17 cellular contexts compared by ENCODE assay signal in genomic region chr6:1130692-1131091, GRCh38.
A peak's percentile ranks its signal among the peaks of the same experiment; 100 is the strongest.
DNase-seq lines count a peak whose midpoint lies in the region; ATAC-seq, FAIRE-seq and TF ChIP-seq lines count a peak whose summit lies in the region.
"Had no signal": no experiment of that assay in that cellular context is flagged by ENCODE, and none has a peak within 500 bp of the region (broad histone marks: within the 10 kb centered on the region; RNA-seq: fewer than 3 reads in every experiment).

No MANE protein-coding gene starts in this region.

- peak in 3 of 4 donors; percentile 51 to 78 (median 60) for ATAC-seq in heart left ventricle
- no peak for ATAC-seq in right cardiac atrium
- ATAC-seq in pancreas: no peak
- ATAC-seq in body of pancreas: no peak
- ATAC-seq: GM23338, HCT116 had no signal

- DNase-seq in heart left ventricle (peak in 4 of 5 donors; percentile 40 to 72 (median 46)), right cardiac atrium (no peak), kidney (no peak), retina (peak; percentile 11), NCI-H2029 treated with DMSO at 0.1 percent for 48 hours (lab: John Stamatoyannopoulos, UW) (no peak), RPMI8226 (no peak), pancreas (no peak), body of pancreas (no peak)
- DNase-seq: C1 segment of cervical spinal cord, DMS 273 treated with DMSO at 0.1 percent for 48 hours, KBM-7, NCI-H1417 treated with DMSO at 0.1 percent for 48 hours, NCI-H2029, NCI-H524, PC-9 had no signal

- WGBS in heart left ventricle, 4 donors: 62 to 70% (median 64%) methylated on average over 7 of the region's 7 CpGs
- 66% methylated on average over 7 of the region's 7 CpGs for WGBS in right cardiac atrium
- WGBS in pancreas, 2 donors: 87 to 92% methylated on average over 7 of the region's 7 CpGs
- WGBS in body of pancreas, 2 donors: 61 to 83% methylated on average over 2 to 7 of the region's 7 CpGs

- intact Hi-C loops in heart left ventricle (cut with DNase I) (no loop called here), right cardiac atrium (cut with DNase I) (no loop called here), kidney (cut with DNase I) (no loop called here), pancreas (cut with DNase I) (no loop called here), body of pancreas (cut with DNase I) (no loop called here)

- H3K4me1 ChIP-seq in heart left ventricle: peaks cover 0 to 21% (median 0%) of the 10 kb centered on the region in 12 donors
- H3K4me1 ChIP-seq in right cardiac atrium (ENCODE audit: control insufficient read depth, insufficient read depth, low read length): no peaks in the 10 kb centered on the region
- peaks cover 2 to 23% of the 10 kb centered on the region in 2 donors for H3K4me1 ChIP-seq in kidney (ENCODE audit: control insufficient read depth in 1 of 2, insufficient read depth in 1 of 2, low read depth in 1 of 2, low read length in 2 of 2)
- no peaks in the 10 kb centered on the region for H3K4me1 ChIP-seq in pancreas
- H3K4me1 ChIP-seq in body of pancreas: no peaks in the 10 kb centered on the region

- peak overlapping the region in 1 of 2 donors; percentile 48 for H3K9ac ChIP-seq in kidney (ENCODE audit: low read length in 2 of 2)

- no peak for TF ChIP-seq POLR2A in heart left ventricle (IDR thresholded peaks at IDR 0.05)
- no peak for TF ChIP-seq POLR2A in body of pancreas (IDR thresholded peaks at IDR 0.05)

- FAIRE-seq in kidney (lab: Jason Lieb, UNC): no peak
- FAIRE-seq in pancreas (lab: Jason Lieb, UNC): no peak

- TF ChIP-seq CTCF in heart left ventricle (IDR thresholded peaks at IDR 0.05): no peak
- no peak for TF ChIP-seq CTCF in kidney (IDR thresholded peaks at IDR 0.05; ENCODE audit: borderline replicate concordance, extremely low read depth, insufficient read depth)
- no peak for TF ChIP-seq CTCF in pancreas (IDR thresholded peaks at IDR 0.05)
- no peak for TF ChIP-seq CTCF in body of pancreas (IDR thresholded peaks at IDR 0.05)

- peak overlapping the region in 6 of 12 donors; percentile 39 to 62 (median 46) for H3K27ac ChIP-seq in heart left ventricle
- H3K27ac ChIP-seq in right cardiac atrium (ENCODE audit: low read length): no peak overlapping the region
- H3K27ac ChIP-seq in kidney (ENCODE audit: low read depth in 2 of 2, low read length in 2 of 2): peak overlapping the region; percentile 15 to 79
- no peak overlapping the region for H3K27ac ChIP-seq in pancreas
- no peak overlapping the region for H3K27ac ChIP-seq in body of pancreas
- H3K27ac ChIP-seq: PC-9 had no signal

- no peaks in the 10 kb centered on the region for H3K36me3 ChIP-seq in heart left ventricle
- no peaks in the 10 kb centered on the region for H3K36me3 ChIP-seq in kidney (ENCODE audit: control insufficient read depth in 1 of 2, insufficient read depth in 2 of 2, low read length in 2 of 2)
- no peaks in the 10 kb centered on the region for H3K36me3 ChIP-seq in pancreas
- H3K36me3 ChIP-seq in body of pancreas (replicated peaks in 1 of 2; ENCODE audit: insufficient read depth in 1 of 2, low read depth in 2 of 2): no peaks in the 10 kb centered on the region

- no peaks in the 10 kb centered on the region for H3K27me3 ChIP-seq in heart left ventricle
- H3K27me3 ChIP-seq in right cardiac atrium (ENCODE audit: control insufficient read depth, insufficient read depth): no peaks in the 10 kb centered on the region
- H3K27me3 ChIP-seq in pancreas: no peaks in the 10 kb centered on the region
- no peaks in the 10 kb centered on the region for H3K27me3 ChIP-seq in body of pancreas

- H3K4me3 ChIP-seq in heart left ventricle (no peak overlapping the region), right cardiac atrium (ENCODE audit: low read length) (no peak overlapping the region), kidney (ENCODE audit: low read length in 2 of 2) (peak overlapping the region; percentile 18 to 61), pancreas (no peak overlapping the region), body of pancreas (no peak overlapping the region)
- H3K4me3 ChIP-seq: GM23338, PC-9 had no signal

- no peaks in the 10 kb centered on the region for H3K9me3 ChIP-seq in heart left ventricle
- H3K9me3 ChIP-seq in right cardiac atrium (ENCODE audit: control insufficient read depth, low read length): no peaks in the 10 kb centered on the region
- no peaks in the 10 kb centered on the region for H3K9me3 ChIP-seq in kidney (ENCODE audit: control insufficient read depth in 1 of 2, low read length in 2 of 2)
- no peaks in the 10 kb centered on the region for H3K9me3 ChIP-seq in pancreas
- no peaks in the 10 kb centered on the region for H3K9me3 ChIP-seq in body of pancreas

Comparison
In these comparisons a context has a peak if more than half of its experiments do, and no peak if none do; other contexts are left out.
1. ATAC-seq: peak in heart left ventricle (3 of 4); none in right cardiac atrium (0 of 2), pancreas (0 of 4) and body of pancreas (single experiment).
2. DNase-seq: peak in heart left ventricle (4 of 5) and retina (single experiment); none in right cardiac atrium (0 of 3), kidney (single experiment), NCI-H2029 treated with DMSO at 0.1 percent for 48 hours (single experiment), RPMI8226 (single experiment), pancreas (0 of 6) and body of pancreas (0 of 4).
3. H3K27ac ChIP-seq: peak in kidney (2 of 2); none in right cardiac atrium (single experiment), pancreas (0 of 4) and body of pancreas (0 of 4).
4. H3K4me3 ChIP-seq: peak in kidney (2 of 2); none in heart left ventricle (0 of 12), right cardiac atrium (single experiment), pancreas (0 of 4) and body of pancreas (0 of 2).